Comparison of ENCODE assay signal across 13 cellular contexts in genomic region chr1:32806315-32806714, GRCh38.
"Had no signal": no experiment of that assay in that cellular context is flagged by ENCODE, and none has a peak within 500 bp of the region (broad histone marks: within the 10 kb centered on the region; RNA-seq: fewer than 3 reads in every experiment).

No MANE protein-coding gene starts in this region.

- H3K9me3 Mint-ChIP-seq: activated naive CD4-positive, alpha-beta T cell treated with anti-CD3 and anti-CD28 coated beads, Interleukin-2, amount 50 U/mL, for 24 hours; stimulated activated memory B cell treated with anti-CD40 and anti-IgM and Interleukin-4, amounts not matched to agents 10 μg/mL and 1 μg/mL and 100 μg/mL, for 72 hours had no signal

- H3K4me3 Mint-ChIP-seq: activated naive CD4-positive, alpha-beta T cell treated with anti-CD3 and anti-CD28 coated beads, Interleukin-2, amount 50 U/mL, for 24 hours; nephron progenitor cell; stimulated activated memory B cell treated with anti-CD40 and anti-IgM and Interleukin-4, amounts not matched to agents 10 μg/mL and 1 μg/mL and 100 μg/mL, for 72 hours had no signal

- H3K27ac Mint-ChIP-seq: stimulated activated memory B cell treated with anti-CD40 and anti-IgM and Interleukin-4, amounts not matched to agents 10 μg/mL and 1 μg/mL and 100 μg/mL, for 72 hours had no signal

- DNase-seq: activated CD4-positive, alpha-beta T cell treated with anti-CD3 and anti-CD28 coated beads, Interleukin-2, amount 50 U/mL, for 4 hours; activated gamma-delta T cell; dermis blood vessel endothelial cell; effector memory CD4-positive, alpha-beta T cell; esophagus squamous epithelium; nephron progenitor cell; nucleus accumbens; spleen; stimulated activated CD4-positive, alpha-beta T cell treated with anti-CD3 and anti-CD28 coated beads, Interleukin-4, amount 100 ng/mL, for 4 hours; WERI-Rb-1 had no signal

- H3K27me3 Mint-ChIP-seq: activated naive CD4-positive, alpha-beta T cell treated with anti-CD3 and anti-CD28 coated beads, Interleukin-2, amount 50 U/mL, for 24 hours; stimulated activated memory B cell treated with anti-CD40 and anti-IgM and Interleukin-4, amounts not matched to agents 10 μg/mL and 1 μg/mL and 100 μg/mL, for 72 hours had no signal

- FAIRE-seq: astrocyte had no signal
